In the genomic region with DNA sequence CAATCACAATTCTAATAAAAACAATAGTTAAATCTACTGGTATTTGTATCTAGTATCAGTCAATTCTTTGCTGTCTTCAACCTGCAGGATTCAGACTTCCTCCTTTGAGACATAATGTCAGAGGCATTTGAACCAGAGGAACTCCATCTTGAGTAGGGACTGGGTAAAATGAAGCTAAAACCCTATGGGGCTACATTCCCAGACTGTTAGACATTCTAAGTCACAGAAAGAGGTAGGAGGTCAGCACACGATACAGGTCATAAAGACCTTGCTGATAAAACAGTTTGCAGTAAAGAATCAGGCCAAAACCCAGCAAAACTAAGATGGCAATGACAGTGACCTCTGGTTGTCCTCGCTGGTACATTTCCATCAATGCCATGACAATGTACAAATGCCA, we compare ENCODE assay signal across 1 cellular context.
TF ChIP-seq lines count a peak whose summit lies in the region.

No MANE protein-coding gene starts in this region.

TF ChIP-seq in GM23338, 12 proteins besides CTCF, POLR2A, EP300 and RAD21 (continued from another document):
- TF ChIP-seq, protein P1, sequence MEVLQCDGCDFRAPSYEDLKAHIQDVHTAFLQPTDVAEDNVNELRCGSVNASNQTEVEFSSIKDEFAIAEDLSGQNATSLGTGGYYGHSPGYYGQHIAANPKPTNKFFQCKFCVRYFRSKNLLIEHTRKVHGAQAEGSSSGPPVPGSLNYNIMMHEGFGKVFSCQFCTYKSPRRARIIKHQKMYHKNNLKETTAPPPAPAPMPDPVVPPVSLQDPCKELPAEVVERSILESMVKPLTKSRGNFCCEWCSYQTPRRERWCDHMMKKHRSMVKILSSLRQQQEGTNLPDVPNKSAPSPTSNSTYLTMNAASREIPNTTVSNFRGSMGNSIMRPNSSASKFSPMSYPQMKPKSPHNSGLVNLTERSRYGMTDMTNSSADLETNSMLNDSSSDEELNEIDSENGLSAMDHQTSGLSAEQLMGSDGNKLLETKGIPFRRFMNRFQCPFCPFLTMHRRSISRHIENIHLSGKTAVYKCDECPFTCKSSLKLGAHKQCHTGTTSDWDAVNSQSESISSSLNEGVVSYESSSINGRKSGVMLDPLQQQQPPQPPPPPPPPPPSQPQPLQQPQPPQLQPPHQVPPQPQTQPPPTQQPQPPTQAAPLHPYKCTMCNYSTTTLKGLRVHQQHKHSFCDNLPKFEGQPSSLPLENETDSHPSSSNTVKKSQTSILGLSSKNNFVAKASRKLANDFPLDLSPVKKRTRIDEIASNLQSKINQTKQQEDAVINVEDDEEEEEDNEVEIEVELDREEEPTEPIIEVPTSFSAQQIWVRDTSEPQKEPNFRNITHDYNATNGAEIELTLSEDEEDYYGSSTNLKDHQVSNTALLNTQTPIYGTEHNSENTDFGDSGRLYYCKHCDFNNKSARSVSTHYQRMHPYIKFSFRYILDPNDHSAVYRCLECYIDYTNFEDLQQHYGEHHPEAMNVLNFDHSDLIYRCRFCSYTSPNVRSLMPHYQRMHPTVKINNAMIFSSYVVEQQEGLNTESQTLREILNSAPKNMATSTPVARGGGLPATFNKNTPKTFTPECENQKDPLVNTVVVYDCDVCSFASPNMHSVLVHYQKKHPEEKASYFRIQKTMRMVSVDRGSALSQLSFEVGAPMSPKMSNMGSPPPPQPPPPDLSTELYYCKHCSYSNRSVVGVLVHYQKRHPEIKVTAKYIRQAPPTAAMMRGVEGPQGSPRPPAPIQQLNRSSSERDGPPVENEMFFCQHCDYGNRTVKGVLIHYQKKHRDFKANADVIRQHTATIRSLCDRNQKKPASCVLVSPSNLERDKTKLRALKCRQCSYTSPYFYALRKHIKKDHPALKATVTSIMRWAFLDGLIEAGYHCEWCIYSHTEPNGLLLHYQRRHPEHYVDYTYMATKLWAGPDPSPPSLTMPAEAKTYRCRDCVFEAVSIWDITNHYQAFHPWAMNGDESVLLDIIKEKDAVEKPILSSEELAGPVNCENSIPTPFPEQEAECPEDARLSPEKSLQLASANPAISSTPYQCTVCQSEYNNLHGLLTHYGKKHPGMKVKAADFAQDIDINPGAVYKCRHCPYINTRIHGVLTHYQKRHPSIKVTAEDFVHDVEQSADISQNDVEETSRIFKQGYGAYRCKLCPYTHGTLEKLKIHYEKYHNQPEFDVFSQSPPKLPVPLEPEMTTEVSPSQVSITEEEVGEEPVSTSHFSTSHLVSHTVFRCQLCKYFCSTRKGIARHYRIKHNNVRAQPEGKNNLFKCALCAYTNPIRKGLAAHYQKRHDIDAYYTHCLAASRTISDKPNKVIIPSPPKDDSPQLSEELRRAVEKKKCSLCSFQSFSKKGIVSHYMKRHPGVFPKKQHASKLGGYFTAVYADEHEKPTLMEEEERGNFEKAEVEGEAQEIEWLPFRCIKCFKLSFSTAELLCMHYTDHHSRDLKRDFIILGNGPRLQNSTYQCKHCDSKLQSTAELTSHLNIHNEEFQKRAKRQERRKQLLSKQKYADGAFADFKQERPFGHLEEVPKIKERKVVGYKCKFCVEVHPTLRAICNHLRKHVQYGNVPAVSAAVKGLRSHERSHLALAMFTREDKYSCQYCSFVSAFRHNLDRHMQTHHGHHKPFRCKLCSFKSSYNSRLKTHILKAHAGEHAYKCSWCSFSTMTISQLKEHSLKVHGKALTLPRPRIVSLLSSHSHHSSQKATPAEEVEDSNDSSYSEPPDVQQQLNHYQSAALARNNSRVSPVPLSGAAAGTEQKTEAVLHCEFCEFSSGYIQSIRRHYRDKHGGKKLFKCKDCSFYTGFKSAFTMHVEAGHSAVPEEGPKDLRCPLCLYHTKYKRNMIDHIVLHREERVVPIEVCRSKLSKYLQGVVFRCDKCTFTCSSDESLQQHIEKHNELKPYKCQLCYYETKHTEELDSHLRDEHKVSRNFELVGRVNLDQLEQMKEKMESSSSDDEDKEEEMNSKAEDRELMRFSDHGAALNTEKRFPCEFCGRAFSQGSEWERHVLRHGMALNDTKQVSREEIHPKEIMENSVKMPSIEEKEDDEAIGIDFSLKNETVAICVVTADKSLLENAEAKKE (CRISPR knock-in tag; IDR thresholded peaks at IDR 0.05) = no peak
- TF ChIP-seq POLR2AphosphoS5 (IDR thresholded peaks at IDR 0.05; ENCODE audit: low read depth) (no peak), EZH2phosphoT487 (IDR thresholded peaks at IDR 0.05; ENCODE audit: unreplicated experiment) (no peak)
- TF ChIP-seq, protein P2, sequence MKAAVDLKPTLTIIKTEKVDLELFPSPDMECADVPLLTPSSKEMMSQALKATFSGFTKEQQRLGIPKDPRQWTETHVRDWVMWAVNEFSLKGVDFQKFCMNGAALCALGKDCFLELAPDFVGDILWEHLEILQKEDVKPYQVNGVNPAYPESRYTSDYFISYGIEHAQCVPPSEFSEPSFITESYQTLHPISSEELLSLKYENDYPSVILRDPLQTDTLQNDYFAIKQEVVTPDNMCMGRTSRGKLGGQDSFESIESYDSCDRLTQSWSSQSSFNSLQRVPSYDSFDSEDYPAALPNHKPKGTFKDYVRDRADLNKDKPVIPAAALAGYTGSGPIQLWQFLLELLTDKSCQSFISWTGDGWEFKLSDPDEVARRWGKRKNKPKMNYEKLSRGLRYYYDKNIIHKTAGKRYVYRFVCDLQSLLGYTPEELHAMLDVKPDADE (IDR thresholded peaks at IDR 0.05) = no peak
- TF ChIP-seq, protein P3, sequence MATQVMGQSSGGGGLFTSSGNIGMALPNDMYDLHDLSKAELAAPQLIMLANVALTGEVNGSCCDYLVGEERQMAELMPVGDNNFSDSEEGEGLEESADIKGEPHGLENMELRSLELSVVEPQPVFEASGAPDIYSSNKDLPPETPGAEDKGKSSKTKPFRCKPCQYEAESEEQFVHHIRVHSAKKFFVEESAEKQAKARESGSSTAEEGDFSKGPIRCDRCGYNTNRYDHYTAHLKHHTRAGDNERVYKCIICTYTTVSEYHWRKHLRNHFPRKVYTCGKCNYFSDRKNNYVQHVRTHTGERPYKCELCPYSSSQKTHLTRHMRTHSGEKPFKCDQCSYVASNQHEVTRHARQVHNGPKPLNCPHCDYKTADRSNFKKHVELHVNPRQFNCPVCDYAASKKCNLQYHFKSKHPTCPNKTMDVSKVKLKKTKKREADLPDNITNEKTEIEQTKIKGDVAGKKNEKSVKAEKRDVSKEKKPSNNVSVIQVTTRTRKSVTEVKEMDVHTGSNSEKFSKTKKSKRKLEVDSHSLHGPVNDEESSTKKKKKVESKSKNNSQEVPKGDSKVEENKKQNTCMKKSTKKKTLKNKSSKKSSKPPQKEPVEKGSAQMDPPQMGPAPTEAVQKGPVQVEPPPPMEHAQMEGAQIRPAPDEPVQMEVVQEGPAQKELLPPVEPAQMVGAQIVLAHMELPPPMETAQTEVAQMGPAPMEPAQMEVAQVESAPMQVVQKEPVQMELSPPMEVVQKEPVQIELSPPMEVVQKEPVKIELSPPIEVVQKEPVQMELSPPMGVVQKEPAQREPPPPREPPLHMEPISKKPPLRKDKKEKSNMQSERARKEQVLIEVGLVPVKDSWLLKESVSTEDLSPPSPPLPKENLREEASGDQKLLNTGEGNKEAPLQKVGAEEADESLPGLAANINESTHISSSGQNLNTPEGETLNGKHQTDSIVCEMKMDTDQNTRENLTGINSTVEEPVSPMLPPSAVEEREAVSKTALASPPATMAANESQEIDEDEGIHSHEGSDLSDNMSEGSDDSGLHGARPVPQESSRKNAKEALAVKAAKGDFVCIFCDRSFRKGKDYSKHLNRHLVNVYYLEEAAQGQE (IDR thresholded peaks at IDR 0.05; ENCODE audit: unreplicated experiment) = no peak
TF ChIP-seq in GM23338: peak in this region for 0.
